ENCODE assay signal across 29 cellular contexts in the genomic region with DNA sequence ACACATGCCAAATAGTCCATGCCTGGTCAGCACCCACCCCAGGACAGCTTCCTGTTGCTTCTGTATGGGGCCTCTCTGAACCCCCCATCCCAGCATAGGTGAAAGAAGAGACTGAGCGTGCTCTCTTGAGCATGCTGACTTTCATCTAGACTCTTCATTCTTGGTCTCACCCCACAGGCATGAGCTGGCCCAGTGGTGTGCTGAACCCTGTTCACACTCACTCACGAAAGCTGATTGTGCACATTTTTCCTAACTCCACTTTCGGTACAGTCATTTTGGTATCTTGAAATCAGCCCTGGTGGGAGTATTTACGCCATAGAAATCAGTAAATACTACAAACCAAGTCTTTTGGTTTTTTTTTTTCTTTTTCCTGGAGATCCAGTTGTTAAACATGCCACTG.
DNase-seq lines count a peak whose midpoint lies in the region; ATAC-seq, FAIRE-seq and TF ChIP-seq lines count a peak whose summit lies in the region.
"Had no signal": no experiment of that assay in that cellular context is flagged by ENCODE, and none has a peak within 500 bp of the region (broad histone marks: within the 10 kb centered on the region; RNA-seq: fewer than 3 reads in every experiment).

No MANE protein-coding gene starts in this region.

- no peak overlapping the region for H3K4me3 Mint-ChIP-seq in activated T-cell treated with anti-CD3 and anti-CD28 coated beads, Interleukin-2, amount 50 U/mL, for 4 hours
- no peak overlapping the region for H3K4me3 Mint-ChIP-seq in GM23338
- no peak overlapping the region for H3K4me3 Mint-ChIP-seq in activated T-helper 17 cell treated with anti-CD3 and anti-CD28 coated beads, Interleukin-2, amount 50 U/mL, for 72 hours
- H3K4me3 Mint-ChIP-seq: CD4-positive, alpha-beta T cell; HFFc6 had no signal

- peaks cover 16% of the 10 kb centered on the region for H3K27me3 Mint-ChIP-seq in activated T-cell treated with anti-CD3 and anti-CD28 coated beads, Interleukin-2, amount 50 U/mL, for 4 hours (ENCODE audit: low read depth)
- no peaks in the 10 kb centered on the region for H3K27me3 Mint-ChIP-seq in GM23338 (ENCODE audit: insufficient read depth, low read depth, poor library complexity)
- peaks cover 8% of the 10 kb centered on the region for H3K27me3 Mint-ChIP-seq in activated T-helper 17 cell treated with anti-CD3 and anti-CD28 coated beads, Interleukin-2, amount 50 U/mL, for 72 hours

- H3K4me3 ChIP-seq in GM23338 (no peak overlapping the region), lung (no peak overlapping the region)
- H3K4me3 ChIP-seq: BLaER1 treated with 17β-estradiol and CSF1 and Interleukin-3, amounts not matched to agents 10 nM and 100 nM; GM23248; HAP-1; SJSA1 had no signal

- H3K27me3 ChIP-seq in GM23338 (ENCODE audit: insufficient read depth) (no peaks in the 10 kb centered on the region), lung (ENCODE audit: control insufficient read depth, insufficient read depth) (no peaks in the 10 kb centered on the region)
- H3K27me3 ChIP-seq: BLaER1 treated with 17β-estradiol and CSF1 and Interleukin-3, amounts not matched to agents 10 nM and 100 nM; SJSA1 had no signal

- H3K79me2 ChIP-seq in GM23338 (replicated peaks; ENCODE audit: insufficient read depth): no peaks in the 10 kb centered on the region

- no peak for ATAC-seq in activated T-cell treated with anti-CD3 and anti-CD28 coated beads, Interleukin-2, amount 50 U/mL, for 4 hours
- ATAC-seq in GM23338 (no peak), lung (ENCODE audit: insufficient read depth, low FRiP score) (peak; percentile 40), HG02759 (IDR thresholded peaks at IDR 0.05; ENCODE audit: unreplicated experiment) (no peak)
- ATAC-seq in activated T-helper 17 cell treated with anti-CD3 and anti-CD28 coated beads, Interleukin-2, amount 50 U/mL, for 72 hours (replicated peaks): peak; percentile 85

- H3K36me3 Mint-ChIP-seq in activated T-cell treated with anti-CD3 and anti-CD28 coated beads, Interleukin-2, amount 50 U/mL, for 4 hours (ENCODE audit: insufficient read depth): no peaks in the 10 kb centered on the region
- H3K36me3 Mint-ChIP-seq in GM23338 (ENCODE audit: low read depth): no peaks in the 10 kb centered on the region
- no peaks in the 10 kb centered on the region for H3K36me3 Mint-ChIP-seq in activated T-helper 17 cell treated with anti-CD3 and anti-CD28 coated beads, Interleukin-2, amount 50 U/mL, for 72 hours (ENCODE audit: low read depth)

- H3F3A ChIP-seq in GM23338 (replicated peaks; ENCODE audit: low read depth): no peaks in the 10 kb centered on the region

- peak; percentile 24 to 29 for DNase-seq in activated T-cell treated with anti-CD3 and anti-CD28 coated beads, Interleukin-2, amount 50 U/mL, for 48 hours
- DNase-seq in activated T-cell treated with anti-CD3 and anti-CD28 coated beads, Interleukin-2, amount 50 U/mL, for 4 hours: no peak
- DNase-seq in GM23338 (ENCODE audit: low spot score) (no peak), lung (ENCODE audit: low spot score) (no peak), islet precursor cell (no peak), urothelium cell line (ENCODE audit: low spot score) (no peak)
- DNase-seq: AML-193; CD4-positive, alpha-beta T cell; GM23248; HFFc6; KG1; MM.1S; NCI-H1048; NCI-H1417; NCI-H1694; NCI-H2029 treated with DMSO at 0.1 percent for 48 hours; NCI-H446 treated with DMSO at 0.1 percent for 48 hours; NCI-H526; NCI-H82; Right ventricle myocardium superior; RPMI8226 had no signal

- no peaks in the 10 kb centered on the region for H3K4me1 Mint-ChIP-seq in activated T-cell treated with anti-CD3 and anti-CD28 coated beads, Interleukin-2, amount 50 U/mL, for 4 hours (ENCODE audit: low read depth)
- H3K4me1 Mint-ChIP-seq in GM23338: peaks cover 8% of the 10 kb centered on the region; the same call in 2 of the 3 replicates
- H3K4me1 Mint-ChIP-seq in activated T-helper 17 cell treated with anti-CD3 and anti-CD28 coated beads, Interleukin-2, amount 50 U/mL, for 72 hours: no peaks in the 10 kb centered on the region

- 77 to 87% methylated on average over 4 of the region's 4 CpGs for WGBS in lung, 2 donors

- H2AFZ ChIP-seq in GM23338: 0 out of 2 replicates have a peak overlapping the region, but pooled peaks have one; percentile 32
- H2AFZ ChIP-seq: GM23248 had no signal

- no peaks in the 10 kb centered on the region for H3K9me3 Mint-ChIP-seq in activated T-cell treated with anti-CD3 and anti-CD28 coated beads, Interleukin-2, amount 50 U/mL, for 4 hours
- H3K9me3 Mint-ChIP-seq in GM23338: no peaks in the 10 kb centered on the region
- no peaks in the 10 kb centered on the region for H3K9me3 Mint-ChIP-seq in activated T-helper 17 cell treated with anti-CD3 and anti-CD28 coated beads, Interleukin-2, amount 50 U/mL, for 72 hours
- H3K9me3 Mint-ChIP-seq: CD4-positive, alpha-beta T cell; HFFc6 had no signal

- no peak for TF ChIP-seq CTCF in GM23338 (conservative IDR thresholded peaks at IDR 0.05; ENCODE audit: low read depth in 2 of 2)
- no peak for TF ChIP-seq CTCF in lung (IDR thresholded peaks at IDR 0.05; ENCODE audit: control extremely low read depth, extremely low read depth)

- no peak for FAIRE-seq in urothelium cell line (lab: Jason Lieb, UNC)
- FAIRE-seq: A204.1, D721Med, HTR-8/SVneo had no signal

- no peak overlapping the region for H3K27ac ChIP-seq in GM23338 (ENCODE audit: low read depth)
- H3K27ac ChIP-seq in lung (ENCODE audit: low read depth in 1 of 2, low read length in 1 of 2): no peak overlapping the region
- H3K27ac ChIP-seq: BLaER1 treated with 17β-estradiol and CSF1 and Interleukin-3, amounts not matched to agents 10 nM and 100 nM; GM23248; SJSA1 had no signal

- H3K9me2 ChIP-seq in GM23338 (ENCODE audit: insufficient read depth): no peaks in the 10 kb centered on the region

- H3K4me1 ChIP-seq in GM23338 (ENCODE audit: insufficient read depth): no peaks in the 10 kb centered on the region
- no peaks in the 10 kb centered on the region for H3K4me1 ChIP-seq in lung (ENCODE audit: control insufficient read depth in 2 of 2, insufficient read depth in 2 of 2, low read length in 2 of 2)
- H3K4me1 ChIP-seq: HAP-1, SJSA1 had no signal

- no peaks in the 10 kb centered on the region for H4K20me1 ChIP-seq in GM23338 (replicated peaks; ENCODE audit: insufficient read depth)
- H4K20me1 ChIP-seq: BLaER1 treated with 17β-estradiol and CSF1 and Interleukin-3, amounts not matched to agents 10 nM and 100 nM had no signal

- no peak overlapping the region for H3K27ac Mint-ChIP-seq in GM23338
- no peak overlapping the region for H3K27ac Mint-ChIP-seq in activated T-helper 17 cell treated with anti-CD3 and anti-CD28 coated beads, Interleukin-2, amount 50 U/mL, for 72 hours
- H3K27ac Mint-ChIP-seq: CD4-positive, alpha-beta T cell; HFFc6 had no signal

- H3K9me3 ChIP-seq in lung (ENCODE audit: control insufficient read depth in 2 of 2, insufficient read depth in 1 of 2, low read length in 1 of 2): no peaks in the 10 kb centered on the region
- H3K9me3 ChIP-seq: BLaER1 treated with 17β-estradiol and CSF1 and Interleukin-3, amounts not matched to agents 10 nM and 100 nM; HAP-1; SJSA1 had no signal

- no peak overlapping the region for H3K4me2 ChIP-seq in GM23338
- H3K4me2 ChIP-seq: BLaER1 treated with 17β-estradiol and CSF1 and Interleukin-3, amounts not matched to agents 10 nM and 100 nM had no signal

- H3K36me3 ChIP-seq in GM23338 (ENCODE audit: insufficient read depth) (no peaks in the 10 kb centered on the region), lung (ENCODE audit: control insufficient read depth in 2 of 2, insufficient read depth in 2 of 2, low read length in 2 of 2) (no peaks in the 10 kb centered on the region)
- H3K36me3 ChIP-seq: BLaER1 treated with 17β-estradiol and CSF1 and Interleukin-3, amounts not matched to agents 10 nM and 100 nM; HAP-1; SJSA1 had no signal

TF ChIP-seq in GM23338, 12 proteins besides CTCF, POLR2A, EP300 and RAD21:
- TF ChIP-seq EZH2 (IDR thresholded peaks at IDR 0.05; ENCODE audit: low read depth, unreplicated experiment): no peak
- no peak for TF ChIP-seq STAT1 (IDR thresholded peaks at IDR 0.05; ENCODE audit: unreplicated experiment)
- no peak for TF ChIP-seq JUNB (IDR thresholded peaks at IDR 0.05; ENCODE audit: unreplicated experiment)
- no peak for TF ChIP-seq EZH2phosphoT487 (IDR thresholded peaks at IDR 0.05; ENCODE audit: unreplicated experiment)
- no peak for TF ChIP-seq NANOG (IDR thresholded peaks at IDR 0.05; ENCODE audit: borderline replicate concordance)
- no peak for TF ChIP-seq POLR2AphosphoS5 (IDR thresholded peaks at IDR 0.05; ENCODE audit: low read depth)
- TF ChIP-seq, protein P1, sequence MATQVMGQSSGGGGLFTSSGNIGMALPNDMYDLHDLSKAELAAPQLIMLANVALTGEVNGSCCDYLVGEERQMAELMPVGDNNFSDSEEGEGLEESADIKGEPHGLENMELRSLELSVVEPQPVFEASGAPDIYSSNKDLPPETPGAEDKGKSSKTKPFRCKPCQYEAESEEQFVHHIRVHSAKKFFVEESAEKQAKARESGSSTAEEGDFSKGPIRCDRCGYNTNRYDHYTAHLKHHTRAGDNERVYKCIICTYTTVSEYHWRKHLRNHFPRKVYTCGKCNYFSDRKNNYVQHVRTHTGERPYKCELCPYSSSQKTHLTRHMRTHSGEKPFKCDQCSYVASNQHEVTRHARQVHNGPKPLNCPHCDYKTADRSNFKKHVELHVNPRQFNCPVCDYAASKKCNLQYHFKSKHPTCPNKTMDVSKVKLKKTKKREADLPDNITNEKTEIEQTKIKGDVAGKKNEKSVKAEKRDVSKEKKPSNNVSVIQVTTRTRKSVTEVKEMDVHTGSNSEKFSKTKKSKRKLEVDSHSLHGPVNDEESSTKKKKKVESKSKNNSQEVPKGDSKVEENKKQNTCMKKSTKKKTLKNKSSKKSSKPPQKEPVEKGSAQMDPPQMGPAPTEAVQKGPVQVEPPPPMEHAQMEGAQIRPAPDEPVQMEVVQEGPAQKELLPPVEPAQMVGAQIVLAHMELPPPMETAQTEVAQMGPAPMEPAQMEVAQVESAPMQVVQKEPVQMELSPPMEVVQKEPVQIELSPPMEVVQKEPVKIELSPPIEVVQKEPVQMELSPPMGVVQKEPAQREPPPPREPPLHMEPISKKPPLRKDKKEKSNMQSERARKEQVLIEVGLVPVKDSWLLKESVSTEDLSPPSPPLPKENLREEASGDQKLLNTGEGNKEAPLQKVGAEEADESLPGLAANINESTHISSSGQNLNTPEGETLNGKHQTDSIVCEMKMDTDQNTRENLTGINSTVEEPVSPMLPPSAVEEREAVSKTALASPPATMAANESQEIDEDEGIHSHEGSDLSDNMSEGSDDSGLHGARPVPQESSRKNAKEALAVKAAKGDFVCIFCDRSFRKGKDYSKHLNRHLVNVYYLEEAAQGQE (IDR thresholded peaks at IDR 0.05; ENCODE audit: unreplicated experiment): no peak

Comparison
In these comparisons a context has a peak if more than half of its experiments do, and no peak if none do; other contexts are left out.
1. DNase-seq: peak in activated T-cell treated with anti-CD3 and anti-CD28 coated beads, Interleukin-2, amount 50 U/mL, for 48 hours (2 of 2); none in activated T-cell treated with anti-CD3 and anti-CD28 coated beads, Interleukin-2, amount 50 U/mL, for 4 hours (single experiment), GM23338 (single experiment), lung (single experiment), islet precursor cell (single experiment) and urothelium cell line (single experiment).
2. ATAC-seq: peak in activated T-helper 17 cell treated with anti-CD3 and anti-CD28 coated beads, Interleukin-2, amount 50 U/mL, for 72 hours (single experiment) and lung (single experiment); none in activated T-cell treated with anti-CD3 and anti-CD28 coated beads, Interleukin-2, amount 50 U/mL, for 4 hours (0 of 2), GM23338 (single experiment) and HG02759 (single experiment).